In the genomic region with DNA sequence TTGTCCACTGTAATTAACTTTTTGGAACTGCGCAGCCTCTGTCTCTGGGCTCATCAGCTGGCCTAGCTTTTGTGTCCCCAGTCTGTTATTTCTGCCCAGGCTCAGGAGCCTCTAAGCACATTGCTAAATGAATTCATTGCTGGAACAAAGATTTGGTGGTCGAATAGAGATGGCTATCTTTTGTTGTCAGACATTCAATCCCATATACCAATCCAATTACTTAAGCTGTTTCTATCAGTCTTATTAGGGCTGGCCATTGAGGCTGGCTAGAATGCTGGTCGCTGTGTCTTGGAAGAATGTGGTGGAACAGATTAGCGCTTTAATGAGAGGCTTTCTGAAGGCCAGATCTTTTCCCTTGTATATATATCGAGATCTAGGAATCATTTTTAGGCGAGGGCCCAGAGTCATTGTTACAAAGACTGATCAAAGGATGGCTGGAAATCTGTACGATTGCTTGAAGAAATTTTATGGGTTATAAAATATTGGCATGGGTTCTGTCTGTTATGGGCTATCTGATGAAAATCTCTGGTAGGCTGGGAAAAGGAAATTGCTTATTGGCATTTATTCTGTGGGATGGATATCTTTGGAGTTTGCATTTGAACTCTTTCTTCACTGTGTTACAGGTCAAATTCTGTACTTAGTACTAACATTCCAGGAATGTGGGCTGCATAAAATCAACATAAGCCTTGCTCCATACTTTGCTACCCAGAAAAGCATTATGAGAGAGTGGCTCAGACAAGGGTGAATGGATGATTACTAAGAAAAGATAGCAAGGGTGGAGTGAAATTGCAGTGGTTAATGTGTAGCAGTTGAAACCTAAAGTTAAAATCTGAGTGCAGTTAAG, we compare ENCODE assay signal across 1 cellular context.
TF ChIP-seq lines count a peak whose summit lies in the region.

No MANE protein-coding gene starts in this region.

TF ChIP-seq in liver, 16 proteins besides CTCF, POLR2A, EP300 and RAD21 (continued from another document):
- TF ChIP-seq, protein P1, sequence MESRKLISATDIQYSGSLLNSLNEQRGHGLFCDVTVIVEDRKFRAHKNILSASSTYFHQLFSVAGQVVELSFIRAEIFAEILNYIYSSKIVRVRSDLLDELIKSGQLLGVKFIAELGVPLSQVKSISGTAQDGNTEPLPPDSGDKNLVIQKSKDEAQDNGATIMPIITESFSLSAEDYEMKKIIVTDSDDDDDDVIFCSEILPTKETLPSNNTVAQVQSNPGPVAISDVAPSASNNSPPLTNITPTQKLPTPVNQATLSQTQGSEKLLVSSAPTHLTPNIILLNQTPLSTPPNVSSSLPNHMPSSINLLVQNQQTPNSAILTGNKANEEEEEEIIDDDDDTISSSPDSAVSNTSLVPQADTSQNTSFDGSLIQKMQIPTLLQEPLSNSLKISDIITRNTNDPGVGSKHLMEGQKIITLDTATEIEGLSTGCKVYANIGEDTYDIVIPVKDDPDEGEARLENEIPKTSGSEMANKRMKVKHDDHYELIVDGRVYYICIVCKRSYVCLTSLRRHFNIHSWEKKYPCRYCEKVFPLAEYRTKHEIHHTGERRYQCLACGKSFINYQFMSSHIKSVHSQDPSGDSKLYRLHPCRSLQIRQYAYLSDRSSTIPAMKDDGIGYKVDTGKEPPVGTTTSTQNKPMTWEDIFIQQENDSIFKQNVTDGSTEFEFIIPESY (IDR thresholded peaks at IDR 0.05), result peak; percentile 56
- TF ChIP-seq RXRA (IDR thresholded peaks at IDR 0.05) (peak; percentile 91 to 94), HNF4A (conservative IDR thresholded peaks at IDR 0.05) (peak; percentile 94 to 95), FOXA1 (IDR thresholded peaks at IDR 0.05) (peak; percentile 59), EGR1 (IDR thresholded peaks at IDR 0.05; ENCODE audit: low read depth in 2 of 2) (peak in 1 of 2 donors; percentile 40), SP1 (IDR thresholded peaks at IDR 0.05) (peak; percentile 96), YY1 (IDR thresholded peaks at IDR 0.05) (peak; percentile 77), JUND (IDR thresholded peaks at IDR 0.05) (peak; percentile 39 to 84), HNF4G (IDR thresholded peaks at IDR 0.05) (peak; percentile 79)
